ENCODE assay signal across 19 cellular contexts in the genomic region with DNA sequence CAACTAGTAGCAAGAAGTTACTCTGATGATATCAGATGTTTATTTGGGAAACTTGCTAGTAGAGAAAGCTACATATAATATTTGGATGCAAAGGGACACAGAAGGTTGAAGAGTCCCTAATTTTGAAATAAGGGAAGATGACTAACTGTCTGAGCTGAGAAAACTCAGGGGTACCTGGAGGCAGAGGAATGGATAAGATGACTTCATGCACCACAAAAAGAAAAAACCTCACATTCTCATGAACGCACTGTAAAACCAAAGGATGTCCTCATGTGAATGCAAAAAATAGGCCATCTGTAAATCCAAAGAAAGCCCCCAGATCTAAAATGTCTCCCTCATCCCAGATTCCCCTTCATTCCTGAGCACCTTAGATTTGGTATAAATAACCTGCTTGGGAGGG. TPM values are rescaled to one million over a fixed set of nuclear protein-coding genes. Genes with fewer than 3 reads are reported as not detected.
DNase-seq lines count a peak whose midpoint lies in the region; ATAC-seq, FAIRE-seq and TF ChIP-seq lines count a peak whose summit lies in the region.
"Had no signal": no experiment of that assay in that cellular context is flagged by ENCODE, and none has a peak within 500 bp of the region (broad histone marks: within the 10 kb centered on the region; RNA-seq: fewer than 3 reads in every experiment).

No MANE protein-coding gene starts in this region.

- H3K36me3 Mint-ChIP-seq in CD8-positive, alpha-beta memory T cell = peaks cover 47 to 96% (median 58%) of the 10 kb centered on the region in 3 donors

- no peak overlapping the region for H2AFZ ChIP-seq in PC-3 (ENCODE audit: low read length)
- H2AFZ ChIP-seq in GM12878 (ENCODE audit: control insufficient read depth, low read depth, low read length) = no peak overlapping the region

- H3K4me2 ChIP-seq in PC-3 (ENCODE audit: low read length) (no peak overlapping the region), GM12878 (ENCODE audit: control insufficient read depth, insufficient read depth) (no peak overlapping the region)

- SMC1A ChIA-PET in GM12878 (lab: Charles Lee; ENCODE audit: uncharacterized antibody, unreplicated experiment) = interaction anchor here (1.4 to 24.6 kb wide), 4 partner anchors 9 to 212 kb away, joined by 3 to 786 read pairs (median 56); no protein-coding TSS in a partner anchor

- CTCF ChIA-PET in CD8-positive, alpha-beta memory T cell (lab: Charles Lee) = interaction anchor here (1.3 to 21.1 kb wide), 3 partner anchors 8 to 85 kb away, joined by 3 to 508 read pairs (median 94); no protein-coding TSS in a partner anchor
- CTCF ChIA-PET in PC-3 (lab: Charles Lee) = interaction anchor here (0.7 kb wide), 1 partner anchor 8 kb away, joined by 3 read pairs; no protein-coding TSS in a partner anchor
- CTCF ChIA-PET in GM12878 (lab: Yijun Ruan, JAX) = interaction anchor here (1.3 to 28.6 kb wide), 3 partner anchors 5 to 168 kb away, joined by 4 to 1055 read pairs (median 1055); no protein-coding TSS in a partner anchor

- BruUV-seq in PC-3 (replicated peaks; lab: Mats Ljungman, UMichigan) (no TSS peak), GM12878 (replicated peaks; lab: Mats Ljungman, UMichigan) (no TSS peak)

- peak overlapping the region; percentile 94 to 100 (median 100) for H3K27ac Mint-ChIP-seq in CD8-positive, alpha-beta memory T cell
- H3K27ac Mint-ChIP-seq: HFFc6, progenitor cell of endocrine pancreas had no signal

- H3K4me1 Mint-ChIP-seq in CD8-positive, alpha-beta memory T cell = peaks cover 67 to 75% (median 71%) of the 10 kb centered on the region in 3 donors

- peaks cover 0 to 16% of the 10 kb centered on the region in 2 donors for H3K27me3 Mint-ChIP-seq in CD8-positive, alpha-beta memory T cell

- no peaks in the 10 kb centered on the region for H4K20me1 ChIP-seq in PC-3 (ENCODE audit: low read length)
- H4K20me1 ChIP-seq in GM12878 (ENCODE audit: control insufficient read depth, insufficient read depth) = no peaks in the 10 kb centered on the region

- peak overlapping the region; percentile 79 for H3K4me3 ChIP-seq in CD8-positive, alpha-beta memory T cell (ENCODE audit: low read length)
- H3K4me3 ChIP-seq in PC-3 (ENCODE audit: low read length) (no peak overlapping the region), GM12878 (no peak overlapping the region), small intestine (ENCODE audit: low read depth in 1 of 2, low read length in 2 of 2) (no peak overlapping the region), HAP-1 (no peak overlapping the region)

- DNase-seq in CD8-positive, alpha-beta memory T cell = peak in 2 of 5 donors; percentile 39 to 57
- DNase-seq in PC-3 = no peak
- no peak for DNase-seq in GM12878 (ENCODE audit: low read depth, low spot score)
- DNase-seq in small intestine = peak; percentile 31
- no peak for DNase-seq in HAP-1 (ENCODE audit: low spot score in 2 of 2)
- no peak for DNase-seq in NCI-H510A (lab: John Stamatoyannopoulos, UW)
- DNase-seq in NCI-H128 (lab: John Stamatoyannopoulos, UW; ENCODE audit: unreplicated experiment) = no peak
- DNase-seq: activated CD4-positive, CD25-positive, alpha-beta regulatory T cell treated with anti-CD3 and anti-CD28 coated beads, Interleukin-2, amount 50 U/mL, for 72 hours; activated effector memory CD4-positive, alpha-beta T cell treated with Interleukin-2 at 50 U/mL for 16 hours; DMS153; HFFc6; IMR-90; NCI-H1092 treated with DMSO at 0.1 percent for 48 hours; NCI-H774; RPMI8226 had no signal

- in situ Hi-C loops in GM12878 (cut with MboI) (loop anchor here (10.0 kb wide), 1 partner anchor 1235 kb away; no protein-coding TSS in a partner anchor), HAP-1 (cut with MboI; ENCODE audit: low sequenced_read_pairs) (no loop called here)

- RAD21 ChIA-PET in GM12878 (lab: Charles Lee; ENCODE audit: unreplicated experiment) = interaction anchor here (1.5 to 20.4 kb wide), 3 partner anchors 10 to 32 kb away, joined by 3 to 813 read pairs (median 115); no protein-coding TSS in a partner anchor

- intact Hi-C loops in PC-3 (cut with micrococcal nuclease) = no loop called here
- intact Hi-C loops in GM12878 (cut with micrococcal nuclease; ENCODE audit: unreplicated experiment) = no loop called here

- FAIRE-seq in GM12878 (lab: Jason Lieb, UNC) (no peak), small intestine (lab: Jason Lieb, UNC) (no peak)

- no peaks in the 10 kb centered on the region for H3K9me3 ChIP-seq in CD8-positive, alpha-beta memory T cell (ENCODE audit: low read length)
- H3K9me3 ChIP-seq in PC-3 (ENCODE audit: low read length) = no peaks in the 10 kb centered on the region
- no peaks in the 10 kb centered on the region for H3K9me3 ChIP-seq in GM12878 (replicated peaks; ENCODE audit: control insufficient read depth, insufficient read depth, low read length)
- no peaks in the 10 kb centered on the region for H3K9me3 ChIP-seq in small intestine (ENCODE audit: control insufficient read depth, low read depth)
- no peaks in the 10 kb centered on the region for H3K9me3 ChIP-seq in HAP-1

- TF ChIP-seq RAD21 in GM12878 (IDR thresholded peaks at IDR 0.05; ENCODE audit: insufficient read depth, low read depth, low read length) = no peak

- H3K9me2 ChIP-seq in PC-3 (replicated peaks; ENCODE audit: low read length) = no peaks in the 10 kb centered on the region

- no peaks in the 10 kb centered on the region for H3F3A ChIP-seq in PC-3 (ENCODE audit: low read length, unreplicated experiment)

- TF ChIP-seq POLR2A in GM12878 (IDR thresholded peaks at IDR 0.05; ENCODE audit: low read depth, low read length) = no peak

- POLR2A ChIA-PET in CD8-positive, alpha-beta memory T cell (lab: Charles Lee) = interaction anchor here (8.9 to 19.9 kb wide), 2 partner anchors 10 to 13 kb away, joined by 392 to 1213 read pairs; no protein-coding TSS in a partner anchor
- POLR2A ChIA-PET in PC-3 (lab: Charles Lee; ENCODE audit: unreplicated experiment) = no interaction called here
- POLR2A ChIA-PET in GM12878 (lab: Charles Lee) = interaction anchor here (1.1 to 16.4 kb wide), 3 partner anchors 8 to 13 kb away, joined by 3 to 325 read pairs (median 9); no protein-coding TSS in a partner anchor

- no peak for ATAC-seq in PC-3
- ATAC-seq in GM12878 = no peak
- ATAC-seq: left lobe of liver had no signal

- H3K9ac ChIP-seq in PC-3 (ENCODE audit: low read length) = no peak overlapping the region
- no peak overlapping the region for H3K9ac ChIP-seq in GM12878 (ENCODE audit: control insufficient read depth, insufficient read depth, low read length)

- no peaks in the 10 kb centered on the region for H3K27me3 ChIP-seq in CD8-positive, alpha-beta memory T cell (ENCODE audit: insufficient read depth, low read length, poor library complexity, severe bottlenecking)
- H3K27me3 ChIP-seq in PC-3 (ENCODE audit: low read length) (no peaks in the 10 kb centered on the region), GM12878 (replicated peaks in 1 of 2; ENCODE audit: control insufficient read depth in 2 of 2, insufficient read depth in 2 of 2, low read length in 1 of 2) (no peaks in the 10 kb centered on the region), small intestine (ENCODE audit: control insufficient read depth in 2 of 2, insufficient read depth in 2 of 2, low read length in 2 of 2) (peaks cover 0 to 8% of the 10 kb centered on the region in 2 donors), HAP-1 (ENCODE audit: low read depth) (peaks cover 41% of the 10 kb centered on the region)

- peak overlapping the region; percentile 95 for H3K27ac ChIP-seq in CD8-positive, alpha-beta memory T cell (ENCODE audit: low read depth, low read length)
- H3K27ac ChIP-seq in PC-3 (ENCODE audit: low read length) (0 out of 2 replicates have a peak overlapping the region, but pooled peaks have one; percentile 99), GM12878 (ENCODE audit: control insufficient read depth, insufficient read depth) (no peak overlapping the region), small intestine (ENCODE audit: low read depth in 1 of 2, low read length in 1 of 2) (peak overlapping the region in 1 of 2 donors; percentile 82)

- no peak for TF ChIP-seq EP300 in GM12878 (IDR thresholded peaks at IDR 0.05; ENCODE audit: borderline replicate concordance in 1 of 2, control insufficient read depth in 1 of 2, low read depth in 2 of 2, low read length in 2 of 2)

- WGBS in GM12878 (ENCODE audit: insufficient coverage, insufficient replicate concordance, low lambda C conversion rate, missing lambda C conversion rate) = 71% methylated on average over 1 of the region's 1 CpG
- WGBS in small intestine, 3 donors = 68 to 89% (median 88%) methylated on average over 1 of the region's 1 CpG

- peaks cover 52% of the 10 kb centered on the region for H3K36me3 ChIP-seq in CD8-positive, alpha-beta memory T cell (ENCODE audit: insufficient read depth, low read length)
- H3K36me3 ChIP-seq in PC-3 (ENCODE audit: low read depth, low read length) (peaks cover 30% of the 10 kb centered on the region), GM12878 (ENCODE audit: control insufficient read depth in 2 of 2, insufficient read depth in 2 of 2, low read length in 1 of 2) (peaks cover 0 to 2% of the 10 kb centered on the region in 2 experiments; a peak in 2 of 4 replicates), small intestine (ENCODE audit: control insufficient read depth in 2 of 2, insufficient read depth in 2 of 2, low read length in 2 of 2) (no peaks in the 10 kb centered on the region), HAP-1 (replicated peaks) (no peaks in the 10 kb centered on the region)

- peaks cover 0 to 5% (median 0%) of the 10 kb centered on the region in 5 donors for H3K9me3 Mint-ChIP-seq in CD8-positive, alpha-beta memory T cell
- H3K9me3 Mint-ChIP-seq: HFFc6 had no signal

- peaks cover 69% of the 10 kb centered on the region for H3K4me1 ChIP-seq in CD8-positive, alpha-beta memory T cell (ENCODE audit: insufficient read depth, low read length)
- H3K4me1 ChIP-seq in PC-3 (ENCODE audit: insufficient read depth, low read length) (peaks cover 38% of the 10 kb centered on the region), GM12878 (ENCODE audit: control insufficient read depth, insufficient read depth, low read length) (peaks cover 15% of the 10 kb centered on the region), small intestine (ENCODE audit: control insufficient read depth in 2 of 2, insufficient read depth in 1 of 2, low read depth in 1 of 2, low read length in 1 of 2) (no peaks in the 10 kb centered on the region), HAP-1 (no peaks in the 10 kb centered on the region)

- H3K79me2 ChIP-seq in PC-3 (ENCODE audit: low read length) (peaks cover 56% of the 10 kb centered on the region), GM12878 (ENCODE audit: control insufficient read depth, insufficient read depth, low read length) (peaks cover 10% of the 10 kb centered on the region)

- peak overlapping the region; percentile 92 to 100 (median 100) for H3K4me3 Mint-ChIP-seq in CD8-positive, alpha-beta memory T cell
- H3K4me3 Mint-ChIP-seq: HFFc6 had no signal

- TF ChIP-seq CTCF in PC-3 (conservative IDR thresholded peaks at IDR 0.05; ENCODE audit: low read depth, low read length) (no peak), GM12878 (IDR thresholded peaks at IDR 0.05 in 2 of 3, conservative IDR thresholded peaks at IDR 0.05 in 1 of 3; ENCODE audit: control insufficient read depth in 2 of 3, extremely low read depth in 1 of 3, insufficient read depth in 1 of 3, low read depth in 3 of 3, low read length in 3 of 3) (no peak)

RNA-seq across cellular contexts. Expression of a gene that starts 29.3 kb away (rescaled TPM):
- total RNA-seq in CD8-positive, alpha-beta memory T cell = not detected
- not detected for polyA plus RNA-seq in CD8-positive, alpha-beta memory T cell
- 0.40 TPM in 1 of 2 replicates, not detected in the other for total RNA-seq in PC-3 (2014; rRNA removed)
- not detected in 2 replicates for total RNA-seq in GM12878 (2013; cell fraction: nucleolus; rRNA removed)
- not detected in 2 replicates for total RNA-seq in GM12878 (2014; rRNA removed)
- total RNA-seq in GM12878 (2014; rRNA removed; fragmentation: Illumina TruSeq; extraction: Trizol) = not detected in 2 replicates
- total RNA-seq in GM12878 (2021) = 28.8 and 35.7 TPM in 2 replicates
- polyA plus RNA-seq in GM12878 (2011; ENCODE audit: low read depth) = not detected
- polyA plus RNA-seq in GM12878 (2011; rRNA removed) = 0.41 TPM in 1 of 2 replicates, not detected in the other
- polyA plus RNA-seq in GM12878 (2011; cell fraction: cytosol; rRNA removed) = 0.40 and 0.53 TPM in 2 replicates
- 0.37 and 1.0 TPM in 2 replicates for polyA plus RNA-seq in GM12878 (2011; cell fraction: nucleus; rRNA removed)
- polyA plus RNA-seq in GM12878 (2012) = 0.25 and 0.28 TPM in 2 replicates
- not detected in 2 replicates for polyA plus RNA-seq in GM12878 (2014; fragmentation: Illumina TruSeq; extraction: Trizol)
- not detected for polyA plus RNA-seq in GM12878 (2014; fragmentation: Nextera tagmentation; extraction: Ambion mirVana)
- polyA plus RNA-seq in GM12878 (2014; rRNA removed) = 0.28 TPM in 1 of 2 replicates, not detected in the other
- under 1 TPM in 1 of 2 experiments, not detected in 1; 0.21 TPM for polyA plus RNA-seq in GM12878 (2016; fragmentation: Nextera tagmentation; extraction: Ambion mirVana)
- 0.82 TPM in 1 of 2 replicates, not detected in the other for polyA minus RNA-seq in GM12878 (2011; rRNA and poly(A)+ RNA removed)
- not detected in 2 replicates for polyA minus RNA-seq in GM12878 (2011; cell fraction: cytosol; rRNA and poly(A)+ RNA removed)
- polyA minus RNA-seq in GM12878 (2011; cell fraction: nucleus; rRNA and poly(A)+ RNA removed) = not detected in 2 replicates
- polyA plus RNA-seq in small intestine = 100 to 1,000 TPM in 2 of 3 donors, 10 to 100 TPM in 1; 91.5 to 814 (median 154) TPM
- total RNA-seq: HFFc6; IMR-90; myocyte; T-helper 1 cell treated with Interleukin-12 subunit alpha and Interleukin-12 subunit beta and Interleukin-4 antibody, amounts not matched to agents 30 ng/mL and 1 ng/mL, for 36 hours had no signal
- polyA plus RNA-seq: IMR-90 had no signal

RNA-seq across cellular contexts. Expression of a gene that starts 50.8 kb away (rescaled TPM):
- not detected for total RNA-seq in CD8-positive, alpha-beta memory T cell
- polyA plus RNA-seq in CD8-positive, alpha-beta memory T cell = not detected
- total RNA-seq in PC-3 (2014; rRNA removed) (not detected in 2 replicates), GM12878 (2014; rRNA removed) (not detected in 2 replicates), GM12878 (2014; rRNA removed; fragmentation: Illumina TruSeq; extraction: Trizol) (not detected in 2 replicates), GM12878 (2021) (11.9 and 12.4 TPM in 2 replicates)
- total RNA-seq in GM12878 (2013; cell fraction: nucleolus; rRNA removed) = not detected in 2 replicates
- polyA plus RNA-seq in GM12878 (2011; ENCODE audit: low read depth) = not detected
- polyA plus RNA-seq in GM12878 (2011; rRNA removed) (not detected in 2 replicates), GM12878 (2014; fragmentation: Illumina TruSeq; extraction: Trizol) (not detected in 2 replicates), GM12878 (2014; fragmentation: Nextera tagmentation; extraction: Ambion mirVana) (not detected), GM12878 (2014; rRNA removed) (not detected in 2 replicates), GM12878 (2016; fragmentation: Nextera tagmentation; extraction: Ambion mirVana) (not detected), small intestine (10 to 100 TPM; 12.6 to 28.2 (median 17.3) TPM)
- not detected in 2 replicates for polyA plus RNA-seq in GM12878 (2011; cell fraction: cytosol; rRNA removed)
- polyA plus RNA-seq in GM12878 (2011; cell fraction: nucleus; rRNA removed) = not detected in 2 replicates
- polyA plus RNA-seq in GM12878 (2012) = not detected in 2 replicates
- polyA minus RNA-seq in GM12878 (2011; rRNA and poly(A)+ RNA removed) = not detected in 2 replicates
- polyA minus RNA-seq in GM12878 (2011; cell fraction: cytosol; rRNA and poly(A)+ RNA removed) = not detected in 2 replicates
- not detected in 2 replicates for polyA minus RNA-seq in GM12878 (2011; cell fraction: nucleus; rRNA and poly(A)+ RNA removed)
- total RNA-seq: HFFc6; IMR-90; myocyte; T-helper 1 cell treated with Interleukin-12 subunit alpha and Interleukin-12 subunit beta and Interleukin-4 antibody, amounts not matched to agents 30 ng/mL and 1 ng/mL, for 36 hours had no signal
- polyA plus RNA-seq: IMR-90 had no signal

RNA-seq across cellular contexts. Expression of a gene that starts 54.8 kb away (rescaled TPM):
- 1 to 10 TPM; 6.0 to 8.1 TPM for total RNA-seq in CD8-positive, alpha-beta memory T cell
- 13.7 TPM for polyA plus RNA-seq in CD8-positive, alpha-beta memory T cell
- 30.5 and 48.2 TPM in 2 replicates for total RNA-seq in PC-3 (2014; rRNA removed)
- total RNA-seq in GM12878 (2013; cell fraction: nucleolus; rRNA removed) = 0.69 and 1.5 TPM in 2 replicates
- total RNA-seq in GM12878 (2014; rRNA removed) = 0.34 TPM in 1 of 2 replicates, not detected in the other
- 0.22 TPM in 1 of 2 replicates, not detected in the other for total RNA-seq in GM12878 (2014; rRNA removed; fragmentation: Illumina TruSeq; extraction: Trizol)
- 0.41 and 0.93 TPM in 2 replicates for total RNA-seq in GM12878 (2021)
- not detected for polyA plus RNA-seq in GM12878 (2011; ENCODE audit: low read depth)
- polyA plus RNA-seq in GM12878 (2011; rRNA removed) = 0.49 and 1.3 TPM in 2 replicates
- 1.5 and 2.3 TPM in 2 replicates for polyA plus RNA-seq in GM12878 (2011; cell fraction: cytosol; rRNA removed)
- polyA plus RNA-seq in GM12878 (2011; cell fraction: nucleus; rRNA removed) = 9.0 and 10.4 TPM in 2 replicates
- polyA plus RNA-seq in GM12878 (2012) = 0.18 TPM in 2 replicates
- 0.06 TPM in 1 of 2 replicates, not detected in the other for polyA plus RNA-seq in GM12878 (2014; fragmentation: Illumina TruSeq; extraction: Trizol)
- polyA plus RNA-seq in GM12878 (2014; fragmentation: Nextera tagmentation; extraction: Ambion mirVana) = under 1 TPM in 1 of 2 experiments, not detected in 1; 0.11 TPM
- polyA plus RNA-seq in GM12878 (2014; rRNA removed) = 0.68 and 0.88 TPM in 2 replicates
- under 1 TPM in 1 of 2 experiments, not detected in 1; 0.47 TPM for polyA plus RNA-seq in GM12878 (2016; fragmentation: Nextera tagmentation; extraction: Ambion mirVana)
- polyA minus RNA-seq in GM12878 (2011; rRNA and poly(A)+ RNA removed) = 0.95 and 2.0 TPM in 2 replicates
- 2.9 and 3.8 TPM in 2 replicates for polyA minus RNA-seq in GM12878 (2011; cell fraction: cytosol; rRNA and poly(A)+ RNA removed)
- polyA minus RNA-seq in GM12878 (2011; cell fraction: nucleus; rRNA and poly(A)+ RNA removed) = 1.3 and 2.5 TPM in 2 replicates
- polyA plus RNA-seq in small intestine = 10 to 100 TPM in 2 of 3 donors, 1 to 10 TPM in 1; 6.5 to 26.2 (median 17.0) TPM
